15 cellular contexts compared by ENCODE assay signal in the genomic region with DNA sequence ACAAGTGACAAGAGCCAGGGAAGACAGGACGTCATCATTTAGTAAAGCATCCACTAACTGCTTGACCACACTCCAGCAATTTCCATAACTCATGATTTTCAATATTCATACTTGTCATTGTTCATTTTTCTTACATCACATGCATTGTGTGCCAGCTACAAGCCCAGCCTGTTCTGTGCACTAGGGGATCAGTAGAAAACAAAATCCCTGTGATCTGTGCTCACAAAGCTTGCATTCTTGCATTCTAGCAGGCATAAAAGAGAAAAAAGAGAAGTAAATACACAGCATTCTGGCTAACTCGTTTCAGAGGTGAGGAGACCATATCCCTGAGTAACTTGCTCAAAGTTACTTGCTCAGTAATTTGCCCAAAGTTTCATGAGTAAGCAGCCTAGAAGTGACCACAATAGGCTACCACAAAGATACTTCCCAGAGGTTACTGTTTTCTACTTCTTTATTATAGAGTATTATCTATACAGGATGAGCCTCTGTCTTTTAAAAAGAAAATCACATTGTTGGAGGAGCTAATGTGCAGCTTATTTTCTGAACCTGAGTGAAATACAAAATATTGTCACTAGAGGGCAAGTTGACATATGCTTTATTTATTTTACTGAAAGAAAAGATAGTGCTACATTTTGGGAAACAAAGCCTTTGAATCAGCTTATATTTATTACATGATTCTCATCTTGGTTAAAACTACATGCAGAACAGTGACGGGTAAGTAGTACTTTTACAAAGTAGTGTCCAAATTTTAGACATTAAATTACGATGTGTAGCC.
DNase-seq lines count a peak whose midpoint lies in the region; ATAC-seq and TF ChIP-seq lines count a peak whose summit lies in the region.
"Had no signal": no experiment of that assay in that cellular context is flagged by ENCODE, and none has a peak within 500 bp of the region (broad histone marks: within the 10 kb centered on the region; RNA-seq: fewer than 3 reads in every experiment).

No MANE protein-coding gene starts in this region.

- TF ChIP-seq CTCF in GM23338 (conservative IDR thresholded peaks at IDR 0.05; ENCODE audit: low read depth in 2 of 2): peak in 1 of 2 experiments; percentile 43; a peak in 2 of 4 replicates
- peak; percentile 37 for TF ChIP-seq CTCF in epithelial cell of proximal tubule (conservative IDR thresholded peaks at IDR 0.05; ENCODE audit: low read depth, low read length)
- TF ChIP-seq CTCF in neural progenitor cell (IDR thresholded peaks at IDR 0.05): no peak

- H3K36me3 ChIP-seq in GM23338 (ENCODE audit: insufficient read depth): no peaks in the 10 kb centered on the region
- no peaks in the 10 kb centered on the region for H3K36me3 ChIP-seq in neural progenitor cell
- H3K36me3 ChIP-seq: suprapubic skin had no signal

- H3K4me3 ChIP-seq in GM23338: no peak overlapping the region
- no peak overlapping the region for H3K4me3 ChIP-seq in epithelial cell of proximal tubule (ENCODE audit: low read depth, low read length)
- no peak overlapping the region for H3K4me3 ChIP-seq in neural progenitor cell
- H3K4me3 ChIP-seq: K562, suprapubic skin had no signal

- H3K9me3 Mint-ChIP-seq in GM23338 (no peaks in the 10 kb centered on the region), neural progenitor cell (no peaks in the 10 kb centered on the region)
- H3K9me3 Mint-ChIP-seq: activated CD4-positive, alpha-beta memory T cell treated with anti-CD3 and anti-CD28 coated beads for 36 hours; T-cell had no signal

- H3K4me2 ChIP-seq in GM23338 (no peak overlapping the region), neural progenitor cell (no peak overlapping the region)

- H3K4me1 ChIP-seq in GM23338 (ENCODE audit: insufficient read depth): peaks cover 3% of the 10 kb centered on the region; the same call in 1 of the 2 replicates
- peaks cover 8% of the 10 kb centered on the region for H3K4me1 ChIP-seq in neural progenitor cell
- H3K4me1 ChIP-seq: parathyroid adenoma, suprapubic skin had no signal

- H3K27ac Mint-ChIP-seq in GM23338: peak overlapping the region; percentile 54
- no peak overlapping the region for H3K27ac Mint-ChIP-seq in neural progenitor cell
- H3K27ac Mint-ChIP-seq: activated CD4-positive, alpha-beta memory T cell treated with anti-CD3 and anti-CD28 coated beads for 36 hours; T-cell had no signal

- no peak overlapping the region for H3K27ac ChIP-seq in GM23338 (ENCODE audit: low read depth)
- H3K27ac ChIP-seq in neural progenitor cell: no peak overlapping the region
- H3K27ac ChIP-seq: parathyroid adenoma, suprapubic skin had no signal

- H3K27me3 ChIP-seq in GM23338 (ENCODE audit: insufficient read depth) (no peaks in the 10 kb centered on the region), neural progenitor cell (no peaks in the 10 kb centered on the region)
- H3K27me3 ChIP-seq: suprapubic skin had no signal

- H3K36me3 Mint-ChIP-seq in GM23338 (ENCODE audit: low read depth): no peaks in the 10 kb centered on the region
- no peaks in the 10 kb centered on the region for H3K36me3 Mint-ChIP-seq in neural progenitor cell
- H3K36me3 Mint-ChIP-seq: activated CD4-positive, alpha-beta memory T cell treated with anti-CD3 and anti-CD28 coated beads for 36 hours; T-cell had no signal

- no peaks in the 10 kb centered on the region for H3K79me2 ChIP-seq in GM23338 (replicated peaks; ENCODE audit: insufficient read depth)
- H3K79me2 ChIP-seq in neural progenitor cell (ENCODE audit: low read depth): no peaks in the 10 kb centered on the region
- H3K79me2 ChIP-seq: parathyroid adenoma had no signal

- H3K27me3 Mint-ChIP-seq in GM23338 (ENCODE audit: insufficient read depth, low read depth, poor library complexity): no peaks in the 10 kb centered on the region
- H3K27me3 Mint-ChIP-seq in neural progenitor cell (ENCODE audit: insufficient read depth, low read depth): peaks cover 8% of the 10 kb centered on the region
- H3K27me3 Mint-ChIP-seq: activated CD4-positive, alpha-beta memory T cell treated with anti-CD3 and anti-CD28 coated beads for 36 hours; T-cell had no signal

- H4K20me1 ChIP-seq in GM23338 (replicated peaks; ENCODE audit: insufficient read depth): no peaks in the 10 kb centered on the region
- H4K20me1 ChIP-seq in neural progenitor cell (ENCODE audit: low read depth): no peaks in the 10 kb centered on the region

- ATAC-seq in GM23338 (no peak), HG03442 (IDR thresholded peaks at IDR 0.05; ENCODE audit: unreplicated experiment) (no peak), HG02970 (IDR thresholded peaks at IDR 0.05; ENCODE audit: low FRiP score, unreplicated experiment) (no peak)
- ATAC-seq: K562, T-cell had no signal

- peak; percentile 3 for DNase-seq in GM23338 (ENCODE audit: low spot score)
- DNase-seq in OCI-M1 (lab: John Stamatoyannopoulos, UW): peak; percentile 82
- no peak for DNase-seq in epithelial cell of proximal tubule (ENCODE audit: low read depth)
- DNase-seq in neural progenitor cell (ENCODE audit: low spot score): peak; percentile 4
- no peak for DNase-seq in GM19238 (ENCODE audit: insufficient read length, low spot score)
- DNase-seq in mesenteric fat pad (ENCODE audit: low spot score): no peak
- DNase-seq: activated CD4-positive, alpha-beta memory T cell treated with anti-CD3 and anti-CD28 coated beads for 36 hours; activated naive CD4-positive, alpha-beta T cell treated with anti-CD3 and anti-CD28 coated beads, Interleukin-2, amount 50 U/mL, for 16 hours; islet precursor cell; T-cell had no signal

- H3K9me3 ChIP-seq in neural progenitor cell (ENCODE audit: low read depth): no peaks in the 10 kb centered on the region
- H3K9me3 ChIP-seq: suprapubic skin had no signal

- no peaks in the 10 kb centered on the region for H3F3A ChIP-seq in GM23338 (replicated peaks; ENCODE audit: low read depth)
- H3F3A ChIP-seq in neural progenitor cell (ENCODE audit: low read depth): no peaks in the 10 kb centered on the region

- H3K4me3 Mint-ChIP-seq in GM23338 (no peak overlapping the region), neural progenitor cell (no peak overlapping the region)
- H3K4me3 Mint-ChIP-seq: activated CD4-positive, alpha-beta memory T cell treated with anti-CD3 and anti-CD28 coated beads for 36 hours; T-cell had no signal

- no peaks in the 10 kb centered on the region for H3K9me2 ChIP-seq in GM23338 (ENCODE audit: insufficient read depth)

- no peak overlapping the region for H3K9ac ChIP-seq in neural progenitor cell
- H3K9ac ChIP-seq: parathyroid adenoma had no signal

- H3K4me1 Mint-ChIP-seq in GM23338 (peaks cover 11% of the 10 kb centered on the region), neural progenitor cell (peaks cover 15% of the 10 kb centered on the region)
- H3K4me1 Mint-ChIP-seq: T-cell had no signal

- no peak overlapping the region for H2AFZ ChIP-seq in GM23338
- no peak overlapping the region for H2AFZ ChIP-seq in neural progenitor cell (replicated peaks)
- H2AFZ ChIP-seq: parathyroid adenoma had no signal

TF ChIP-seq in GM23338, 12 proteins besides CTCF, POLR2A, EP300 and RAD21 (continues in another document):
- TF ChIP-seq ZNF114 (CRISPR knock-in tag; IDR thresholded peaks at IDR 0.05) (no peak), CREB1 (CRISPR knock-in tag; IDR thresholded peaks at IDR 0.05; ENCODE audit: low read depth) (no peak), ZNF331 (CRISPR knock-in tag; IDR thresholded peaks at IDR 0.05; ENCODE audit: low read depth) (no peak), STAT1 (IDR thresholded peaks at IDR 0.05; ENCODE audit: unreplicated experiment) (no peak), EZH2 (IDR thresholded peaks at IDR 0.05; ENCODE audit: low read depth, unreplicated experiment) (no peak), NANOG (IDR thresholded peaks at IDR 0.05; ENCODE audit: borderline replicate concordance) (no peak)

Comparison
In these comparisons a context has a peak if more than half of its experiments do, and no peak if none do; other contexts are left out.
1. DNase-seq: peak in GM23338 (single experiment), OCI-M1 (single experiment) and neural progenitor cell (single experiment); none in epithelial cell of proximal tubule (single experiment), GM19238 (single experiment) and mesenteric fat pad (single experiment).